In the genomic region with DNA sequence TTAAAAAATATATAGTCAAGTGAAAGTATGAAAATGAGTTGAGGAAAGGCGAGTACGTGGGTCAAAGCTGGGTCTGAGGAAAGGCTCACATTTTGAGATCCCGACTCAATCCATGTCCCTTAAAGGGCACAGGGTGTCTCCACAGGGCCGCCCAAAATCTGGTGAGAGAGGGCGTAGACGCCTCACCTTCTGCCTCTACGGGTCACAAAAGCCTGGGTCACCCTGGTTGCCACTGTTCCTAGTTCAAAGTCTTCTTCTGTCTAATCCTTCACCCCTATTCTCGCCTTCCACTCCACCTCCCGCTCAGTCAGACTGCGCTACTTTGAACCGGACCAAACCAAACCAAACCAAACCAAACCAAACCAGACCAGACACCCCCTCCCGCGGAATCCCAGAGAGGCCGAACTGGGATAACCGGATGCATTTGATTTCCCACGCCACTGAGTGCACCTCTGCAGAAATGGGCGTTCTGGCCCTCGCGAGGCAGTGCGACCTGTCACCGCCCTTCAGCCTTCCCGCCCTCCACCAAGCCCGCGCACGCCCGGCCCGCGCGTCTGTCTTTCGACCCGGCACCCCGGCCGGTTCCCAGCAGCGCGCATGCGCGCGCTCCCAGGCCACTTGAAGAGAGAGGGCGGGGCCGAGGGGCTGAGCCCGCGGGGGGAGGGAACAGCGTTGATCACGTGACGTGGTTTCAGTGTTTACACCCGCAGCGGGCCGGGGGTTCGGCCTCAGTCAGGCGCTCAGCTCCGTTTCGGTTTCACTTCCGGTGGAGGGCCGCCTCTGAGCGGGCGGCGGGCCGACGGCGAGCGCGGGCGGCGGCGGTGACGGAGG, we compare ENCODE assay signal across 8 cellular contexts. TPM values are rescaled to one million over a fixed set of nuclear protein-coding genes. Genes with fewer than 3 reads are reported as not detected.
DNase-seq lines count a peak whose midpoint lies in the region; ATAC-seq and TF ChIP-seq lines count a peak whose summit lies in the region.

A gene (plus strand): TSS at position 728 of the 831 bp plus-strand sequence. CDS start 261 bp downstream, outside the sequence.

- TF ChIP-seq EP300 in upper lobe of left lung (IDR thresholded peaks at IDR 0.05): peak in 1 of 4 donors; percentile 73

- H3K36me3 ChIP-seq in adrenal gland (replicated peaks in 1 of 2) (no peaks in the 10 kb centered on the region), heart right ventricle (no peaks in the 10 kb centered on the region), upper lobe of left lung (no peaks in the 10 kb centered on the region)

- WGBS in adrenal gland, 4 donors: 5 to 66% (median 22%) methylated on average over 21 to 66 of the region's 66 CpGs
- WGBS in heart right ventricle, 2 donors: 9 to 11% methylated on average over 39 to 50 of the region's 66 CpGs
- WGBS in upper lobe of left lung, 2 donors: 46 to 66% methylated on average over 6 to 66 of the region's 66 CpGs

- H3K9me3 ChIP-seq in adrenal gland (replicated peaks in 1 of 3) (no peaks in the 10 kb centered on the region), heart right ventricle (no peaks in the 10 kb centered on the region), upper lobe of left lung (no peaks in the 10 kb centered on the region)

- H3K27ac ChIP-seq in adrenal gland (peak within 1 kb of the TSS; percentile 72 to 93 (median 85)), heart right ventricle (peak within 1 kb of the TSS; percentile 61 to 93 (median 88)), upper lobe of left lung (peak within 1 kb of the TSS; percentile 89 to 94 (median 92))

- peak in 1 of 2 donors; percentile 52 for TF ChIP-seq POLR2A in adrenal gland (IDR thresholded peaks at IDR 0.05)
- TF ChIP-seq POLR2A in upper lobe of left lung (IDR thresholded peaks at IDR 0.05): peak in 2 of 4 donors; percentile 14 to 61

- intact Hi-C loops in adrenal gland (cut with DNase I) (no loop called here), heart right ventricle (cut with DNase I) (loop anchor here in 2 of 10 donors (5.0 to 10.0 kb wide), 2 partner anchors 123 to 131 kb away; no protein-coding TSS in a partner anchor), posterior vena cava (cut with DNase I) (no loop called here)

- ATAC-seq in HG02852 (IDR thresholded peaks at IDR 0.05; ENCODE audit: unreplicated experiment): peak; percentile 80
- ATAC-seq in heart right ventricle: peak; percentile 91 to 98 (median 96)
- peak; percentile 94 to 98 for ATAC-seq in upper lobe of left lung (ENCODE audit: low FRiP score in 2 of 2)

- H3K4me3 ChIP-seq in adrenal gland (peak within 1 kb of the TSS; percentile 24 to 73 (median 56)), heart right ventricle (peak within 1 kb of the TSS; percentile 47 to 88 (median 79)), upper lobe of left lung (peak within 1 kb of the TSS; percentile 27 to 74 (median 67))

- in situ Hi-C loops in GM13977 (cut with MboI; ENCODE audit: low pct_unique_long_range_greater_than_20kb, low sequenced_read_pairs, unreplicated experiment): no loop called here

- peak; percentile 96 for DNase-seq in GM13977 (ENCODE audit: low spot score)
- peak; percentile 61 for DNase-seq in NCI-H1436 treated with DMSO at 0.1 percent for 48 hours (lab: John Stamatoyannopoulos, UW)
- peak; percentile 89 to 95 (median 91) for DNase-seq in T-helper 1 cell
- DNase-seq in adrenal gland: peak; percentile 93 to 98 (median 94)
- DNase-seq in heart right ventricle: peak; percentile 91
- DNase-seq in posterior vena cava (ENCODE audit: low spot score): peak; percentile 98
- peak; percentile 93 to 97 for DNase-seq in upper lobe of left lung

- no peaks in the 10 kb centered on the region for H3K27me3 ChIP-seq in adrenal gland
- H3K27me3 ChIP-seq in heart right ventricle: no peaks in the 10 kb centered on the region
- H3K27me3 ChIP-seq in upper lobe of left lung: no peaks in the 10 kb centered on the region

- TF ChIP-seq CTCF in GM13977 (IDR thresholded peaks at IDR 0.05; ENCODE audit: extremely low read depth, insufficient read depth, missing control alignments) (no peak), adrenal gland (IDR thresholded peaks at IDR 0.05) (no peak), heart right ventricle (IDR thresholded peaks at IDR 0.05) (no peak), upper lobe of left lung (IDR thresholded peaks at IDR 0.05) (no peak)

- H3K4me1 ChIP-seq in adrenal gland (replicated peaks in 1 of 2) (peaks cover 0 to 24% of the 10 kb centered on the region in 2 donors), heart right ventricle (peaks cover 0 to 36% (median 13%) of the 10 kb centered on the region in 9 donors), upper lobe of left lung (peaks cover 0 to 15% (median 2%) of the 10 kb centered on the region in 4 donors)

RNA-seq across cellular contexts. Expression of the gene that starts here (rescaled TPM):
- total RNA-seq in adrenal gland: 10 to 100 TPM; 11.3 to 32.7 (median 28.2) TPM
- 10 to 100 TPM; 16.6 to 33.7 (median 30.2) TPM for polyA plus RNA-seq in adrenal gland
- 10 to 100 TPM; 21.3 to 30.2 (median 28.0) TPM for total RNA-seq in heart right ventricle
- 10 to 100 TPM; 10.0 to 24.9 TPM for polyA plus RNA-seq in heart right ventricle
- 10 to 100 TPM; 40.3 to 41.7 TPM for total RNA-seq in posterior vena cava
- 10 to 100 TPM; 29.2 to 76.4 (median 39.7) TPM for total RNA-seq in upper lobe of left lung

Comparison
In these comparisons a context has a peak if more than half of its experiments do, and no peak if none do; other contexts are left out.
1. Peak in every context shown above with its lines: DNase-seq, ATAC-seq, H3K4me3 ChIP-seq and H3K27ac ChIP-seq.